Comparison of ENCODE assay signal across 1 cellular context in the genomic region with DNA sequence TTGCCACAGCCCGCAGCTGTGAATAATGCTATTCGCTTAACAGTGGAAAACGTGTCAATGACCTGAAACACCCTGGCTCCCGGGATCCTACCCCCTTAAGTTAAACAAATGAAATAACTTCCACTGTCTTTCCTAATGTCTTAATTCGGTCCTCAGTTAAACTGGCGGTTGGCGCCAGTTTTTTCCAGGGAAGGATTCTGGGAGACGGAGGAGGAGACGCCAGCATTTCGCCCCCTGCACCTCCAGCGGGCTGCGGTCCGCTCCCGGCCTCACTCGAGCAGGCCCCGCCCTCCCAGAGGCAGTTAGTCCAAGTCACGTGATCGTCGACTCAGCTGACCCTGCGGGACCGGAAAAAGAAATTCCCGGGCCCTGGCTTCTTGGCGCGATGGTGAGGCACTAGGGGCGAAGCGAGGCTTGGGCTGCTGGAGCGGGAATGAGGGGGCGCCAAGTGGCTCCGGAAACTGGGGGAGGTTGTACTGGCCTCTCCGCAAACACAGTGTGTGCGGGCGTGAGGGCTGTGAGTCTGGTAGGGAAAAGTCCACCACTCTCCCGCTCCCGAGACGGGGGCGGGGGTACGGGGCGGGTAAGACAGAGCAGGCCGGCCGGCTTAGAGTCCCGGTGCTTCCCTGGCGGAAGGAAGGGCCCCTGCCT.
TF ChIP-seq lines count a peak whose summit lies in the region.

A gene (plus strand): TSS at position 359 of the 651 bp plus-strand sequence. CDS start 27 bp downstream, at position 386.

TF ChIP-seq in HEK293, 187 proteins besides CTCF, POLR2A, EP300 and RAD21 (continued from another document):
- 0 out of 2 replicates have a peak, but pooled peaks have one; percentile 82 for TF ChIP-seq ZNF391 (tag by site-specific recombination; IDR thresholded peaks at IDR 0.05; ENCODE audit: borderline replicate concordance, low read depth)
- TF ChIP-seq ZNF629 (tag by site-specific recombination; IDR thresholded peaks at IDR 0.05) = peak; percentile 87
- TF ChIP-seq, protein P1, sequence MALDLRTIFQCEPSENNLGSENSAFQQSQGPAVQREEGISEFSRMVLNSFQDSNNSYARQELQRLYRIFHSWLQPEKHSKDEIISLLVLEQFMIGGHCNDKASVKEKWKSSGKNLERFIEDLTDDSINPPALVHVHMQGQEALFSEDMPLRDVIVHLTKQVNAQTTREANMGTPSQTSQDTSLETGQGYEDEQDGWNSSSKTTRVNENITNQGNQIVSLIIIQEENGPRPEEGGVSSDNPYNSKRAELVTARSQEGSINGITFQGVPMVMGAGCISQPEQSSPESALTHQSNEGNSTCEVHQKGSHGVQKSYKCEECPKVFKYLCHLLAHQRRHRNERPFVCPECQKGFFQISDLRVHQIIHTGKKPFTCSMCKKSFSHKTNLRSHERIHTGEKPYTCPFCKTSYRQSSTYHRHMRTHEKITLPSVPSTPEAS (tag by site-specific recombination; IDR thresholded peaks at IDR 0.05) = peak; percentile 45; the same call in 1 of the 2 replicates
- TF ChIP-seq, protein P2, sequence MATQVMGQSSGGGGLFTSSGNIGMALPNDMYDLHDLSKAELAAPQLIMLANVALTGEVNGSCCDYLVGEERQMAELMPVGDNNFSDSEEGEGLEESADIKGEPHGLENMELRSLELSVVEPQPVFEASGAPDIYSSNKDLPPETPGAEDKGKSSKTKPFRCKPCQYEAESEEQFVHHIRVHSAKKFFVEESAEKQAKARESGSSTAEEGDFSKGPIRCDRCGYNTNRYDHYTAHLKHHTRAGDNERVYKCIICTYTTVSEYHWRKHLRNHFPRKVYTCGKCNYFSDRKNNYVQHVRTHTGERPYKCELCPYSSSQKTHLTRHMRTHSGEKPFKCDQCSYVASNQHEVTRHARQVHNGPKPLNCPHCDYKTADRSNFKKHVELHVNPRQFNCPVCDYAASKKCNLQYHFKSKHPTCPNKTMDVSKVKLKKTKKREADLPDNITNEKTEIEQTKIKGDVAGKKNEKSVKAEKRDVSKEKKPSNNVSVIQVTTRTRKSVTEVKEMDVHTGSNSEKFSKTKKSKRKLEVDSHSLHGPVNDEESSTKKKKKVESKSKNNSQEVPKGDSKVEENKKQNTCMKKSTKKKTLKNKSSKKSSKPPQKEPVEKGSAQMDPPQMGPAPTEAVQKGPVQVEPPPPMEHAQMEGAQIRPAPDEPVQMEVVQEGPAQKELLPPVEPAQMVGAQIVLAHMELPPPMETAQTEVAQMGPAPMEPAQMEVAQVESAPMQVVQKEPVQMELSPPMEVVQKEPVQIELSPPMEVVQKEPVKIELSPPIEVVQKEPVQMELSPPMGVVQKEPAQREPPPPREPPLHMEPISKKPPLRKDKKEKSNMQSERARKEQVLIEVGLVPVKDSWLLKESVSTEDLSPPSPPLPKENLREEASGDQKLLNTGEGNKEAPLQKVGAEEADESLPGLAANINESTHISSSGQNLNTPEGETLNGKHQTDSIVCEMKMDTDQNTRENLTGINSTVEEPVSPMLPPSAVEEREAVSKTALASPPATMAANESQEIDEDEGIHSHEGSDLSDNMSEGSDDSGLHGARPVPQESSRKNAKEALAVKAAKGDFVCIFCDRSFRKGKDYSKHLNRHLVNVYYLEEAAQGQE (tag by site-specific recombination; IDR thresholded peaks at IDR 0.05) = 0 out of 2 replicates have a peak, but pooled peaks have one; percentile 14
- TF ChIP-seq ZFP41 (tag by site-specific recombination; IDR thresholded peaks at IDR 0.05; ENCODE audit: borderline replicate concordance) = no peak
- TF ChIP-seq, protein P3, sequence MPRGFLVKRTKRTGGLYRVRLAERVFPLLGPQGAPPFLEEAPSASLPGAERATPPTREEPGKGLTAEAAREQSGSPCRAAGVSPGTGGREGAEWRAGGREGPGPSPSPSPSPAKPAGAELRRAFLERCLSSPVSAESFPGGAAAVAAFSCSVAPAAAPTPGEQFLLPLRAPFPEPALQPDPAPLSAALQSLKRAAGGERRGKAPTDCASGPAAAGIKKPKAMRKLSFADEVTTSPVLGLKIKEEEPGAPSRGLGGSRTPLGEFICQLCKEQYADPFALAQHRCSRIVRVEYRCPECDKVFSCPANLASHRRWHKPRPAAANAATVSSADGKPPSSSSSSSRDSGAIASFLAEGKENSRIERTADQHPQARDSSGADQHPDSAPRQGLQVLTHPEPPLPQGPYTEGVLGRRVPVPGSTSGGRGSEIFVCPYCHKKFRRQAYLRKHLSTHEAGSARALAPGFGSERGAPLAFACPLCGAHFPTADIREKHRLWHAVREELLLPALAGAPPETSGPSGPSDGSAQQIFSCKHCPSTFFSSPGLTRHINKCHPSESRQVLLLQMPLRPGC (tag by site-specific recombination; IDR thresholded peaks at IDR 0.05) = peak; percentile 90
- TF ChIP-seq, protein P4, sequence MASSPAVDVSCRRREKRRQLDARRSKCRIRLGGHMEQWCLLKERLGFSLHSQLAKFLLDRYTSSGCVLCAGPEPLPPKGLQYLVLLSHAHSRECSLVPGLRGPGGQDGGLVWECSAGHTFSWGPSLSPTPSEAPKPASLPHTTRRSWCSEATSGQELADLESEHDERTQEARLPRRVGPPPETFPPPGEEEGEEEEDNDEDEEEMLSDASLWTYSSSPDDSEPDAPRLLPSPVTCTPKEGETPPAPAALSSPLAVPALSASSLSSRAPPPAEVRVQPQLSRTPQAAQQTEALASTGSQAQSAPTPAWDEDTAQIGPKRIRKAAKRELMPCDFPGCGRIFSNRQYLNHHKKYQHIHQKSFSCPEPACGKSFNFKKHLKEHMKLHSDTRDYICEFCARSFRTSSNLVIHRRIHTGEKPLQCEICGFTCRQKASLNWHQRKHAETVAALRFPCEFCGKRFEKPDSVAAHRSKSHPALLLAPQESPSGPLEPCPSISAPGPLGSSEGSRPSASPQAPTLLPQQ (tag by site-specific recombination; IDR thresholded peaks at IDR 0.05) = peak; percentile 89
- TF ChIP-seq ZNF155 (tag by site-specific recombination; IDR thresholded peaks at IDR 0.05) = no peak
- TF ChIP-seq ZNF223 (tag by site-specific recombination; IDR thresholded peaks at IDR 0.05) = no peak
- peak; percentile 84 for TF ChIP-seq ZNF335 (tag by site-specific recombination; conservative IDR thresholded peaks at IDR 0.05)
- no peak for TF ChIP-seq ZNF549 (tag by site-specific recombination; IDR thresholded peaks at IDR 0.05)
- no peak for TF ChIP-seq ZNF221 (tag by site-specific recombination; IDR thresholded peaks at IDR 0.05; ENCODE audit: borderline replicate concordance)
- TF ChIP-seq OVOL3 (tag by site-specific recombination; IDR thresholded peaks at IDR 0.05) = peak; percentile 98
- TF ChIP-seq ZNF394 (tag by site-specific recombination; IDR thresholded peaks at IDR 0.05; ENCODE audit: borderline replicate concordance) = peak; percentile 69
- TF ChIP-seq HOXD13 (CRISPR knock-in tag; IDR thresholded peaks at IDR 0.05; ENCODE audit: borderline replicate concordance) = no peak
- peak; percentile 86 for TF ChIP-seq ZNF76 (tag by site-specific recombination; IDR thresholded peaks at IDR 0.05; ENCODE audit: borderline replicate concordance, low read depth)
- peak; percentile 67; the same call in 1 of the 2 replicates for TF ChIP-seq ZNF561 (tag by site-specific recombination; IDR thresholded peaks at IDR 0.05; ENCODE audit: borderline replicate concordance)
- no peak for TF ChIP-seq ZNF248 (tag by site-specific recombination; IDR thresholded peaks at IDR 0.05)
TF ChIP-seq in HEK293: peak in this region for 79.
